ENCODE assay signal across 21 cellular contexts in genomic region chr5:107597803-107598202, GRCh38.
"Had no signal": no experiment of that assay in that cellular context is flagged by ENCODE, and none has a peak within 500 bp of the region (broad histone marks: within the 10 kb centered on the region; RNA-seq: fewer than 3 reads in every experiment).

No MANE protein-coding gene starts in this region.

- H3K4me1 ChIP-seq: left lung, lower lobe of right lung had no signal

- H3K4me3 ChIP-seq: esophagus squamous epithelium, gastrocnemius medialis, heart right ventricle, left lung, lower lobe of right lung had no signal

- H3K9me3 ChIP-seq: esophagus squamous epithelium, gastrocnemius medialis, heart right ventricle, left lung, lower lobe of right lung had no signal

- DNase-seq: cortex of kidney; effector CD8-positive, alpha-beta T cell; effector memory CD8-positive, alpha-beta T cell; endodermal cell; erythroblast; esophagus squamous epithelium; foreskin fibroblast; foreskin melanocyte; gastrocnemius medialis; glutamatergic neuron; head of caudate nucleus; heart right ventricle; hippocampal formation; left cardiac atrium; left lung; left ventricle myocardium superior; lower lobe of right lung; mesendoderm; midbrain had no signal

- H3K27me3 ChIP-seq: esophagus squamous epithelium, gastrocnemius medialis, heart right ventricle, left lung had no signal

- ATAC-seq: effector memory CD8-positive, alpha-beta T cell; esophagus mucosa; gastrocnemius medialis; heart right ventricle; left cardiac atrium; left lung; left ventricle myocardium superior; lower lobe of right lung had no signal

- H3K27ac ChIP-seq: epithelial cell of prostate, esophagus squamous epithelium, gastrocnemius medialis, heart right ventricle, left lung, lower lobe of right lung had no signal

- H3K36me3 ChIP-seq: esophagus squamous epithelium, gastrocnemius medialis, heart right ventricle, left lung, lower lobe of right lung had no signal
